In genomic region chr6:138594042-138594636, GRCh38 we compare ENCODE assay signal across 12 cellular contexts.
A peak's percentile ranks its signal among the peaks of the same experiment; 100 is the strongest.
DNase-seq lines count a peak whose midpoint lies in the region; ATAC-seq and TF ChIP-seq lines count a peak whose summit lies in the region.
"Had no signal": no experiment of that assay in that cellular context is flagged by ENCODE, and none has a peak within 500 bp of the region (broad histone marks: within the 10 kb centered on the region; RNA-seq: fewer than 3 reads in every experiment).

No MANE protein-coding gene starts in this region.

- no peak for TF ChIP-seq CTCF in CD14-positive monocyte (IDR thresholded peaks at IDR 0.05)
- TF ChIP-seq CTCF in adrenal gland (IDR thresholded peaks at IDR 0.05) = no peak
- TF ChIP-seq CTCF in thyroid gland (IDR thresholded peaks at IDR 0.05) = no peak

- H3K9ac ChIP-seq in HUES48 (ENCODE audit: low read depth, low read length) = no peak overlapping the region

- peaks cover 3 to 7% of the 10 kb centered on the region in 2 donors for H3K36me3 Mint-ChIP-seq in CD14-positive monocyte
- H3K36me3 Mint-ChIP-seq: stimulated activated naive B cell treated with anti-CD40 and anti-IgM and Interleukin-4, amounts not matched to agents 10 μg/mL and 1 μg/mL and 100 μg/mL, for 72 hours had no signal

- DNase-seq in CD14-positive monocyte (ENCODE audit: low spot score) = no peak
- DNase-seq in adrenal gland = no peak
- peak; percentile 14 to 37 for DNase-seq in lung microvascular endothelial cell (ENCODE audit: low read depth in 2 of 2)
- no peak for DNase-seq in thyroid gland
- no peak for DNase-seq in MV-4-11 (lab: John Stamatoyannopoulos, UW)
- DNase-seq: activated naive CD4-positive, alpha-beta T cell; DND-41; NCI-H526 treated with DMSO at 0.1 percent for 48 hours; stimulated activated naive B cell treated with anti-CD40 and anti-IgM and Interleukin-4, amounts not matched to agents 10 μg/mL and 1 μg/mL and 100 μg/mL, for 72 hours had no signal

- H3K9me3 ChIP-seq in HUES48 (ENCODE audit: control insufficient read depth, insufficient read depth, low read length) (no peaks in the 10 kb centered on the region), adrenal gland (replicated peaks in 1 of 3) (no peaks in the 10 kb centered on the region), thyroid gland (no peaks in the 10 kb centered on the region)

- H3K36me3 ChIP-seq in HUES48 (ENCODE audit: control insufficient read depth, insufficient read depth, low read length) (no peaks in the 10 kb centered on the region), adrenal gland (replicated peaks in 1 of 2) (no peaks in the 10 kb centered on the region), thyroid gland (no peaks in the 10 kb centered on the region)

- TF ChIP-seq POLR2A in adrenal gland (IDR thresholded peaks at IDR 0.05) (no peak), thyroid gland (IDR thresholded peaks at IDR 0.05) (no peak)

- H3K27me3 ChIP-seq in HUES48 (ENCODE audit: control insufficient read depth, insufficient read depth, low read length) (no peaks in the 10 kb centered on the region), adrenal gland (no peaks in the 10 kb centered on the region), thyroid gland (no peaks in the 10 kb centered on the region)

- peak overlapping the region; percentile 51 to 99 (median 97) for H3K27ac Mint-ChIP-seq in CD14-positive monocyte

- WGBS in adrenal gland, 4 donors = 80 to 89% (median 88%) methylated on average over 8 of the region's 8 CpGs
- WGBS in thyroid gland, 2 donors = 71 to 78% methylated on average over 8 of the region's 8 CpGs

- intact Hi-C loops in CD14-positive monocyte (cut with micrococcal nuclease) = loop anchor here (5.0 to 10.0 kb wide), 4 partner anchors 98 to 827 kb away; no protein-coding TSS in a partner anchor
- intact Hi-C loops in adrenal gland (cut with DNase I) = loop anchor here (5.0 to 10.0 kb wide), 3 partner anchors 168 to 479 kb away; no protein-coding TSS in a partner anchor
- intact Hi-C loops in thyroid gland (cut with DNase I) = loop anchor here (5.0 to 10.0 kb wide), 2 partner anchors 162 to 479 kb away; no protein-coding TSS in a partner anchor

- H3K4me3 ChIP-seq in HUES48 (ENCODE audit: low read depth, low read length) = peak overlapping the region; percentile 42
- no peak overlapping the region for H3K4me3 ChIP-seq in adrenal gland
- H3K4me3 ChIP-seq in thyroid gland (replicated peaks in 1 of 3) = no peak overlapping the region

- H3K4me1 Mint-ChIP-seq in CD14-positive monocyte = peaks cover 25% of the 10 kb centered on the region

- H3K4me3 Mint-ChIP-seq in CD14-positive monocyte = peak overlapping the region in 1 of 2 donors; percentile 95

- H3K4me1 ChIP-seq in HUES48 (ENCODE audit: control insufficient read depth, insufficient read depth, low read length) (peaks cover 43% of the 10 kb centered on the region), adrenal gland (replicated peaks in 1 of 2) (peaks cover 6 to 22% of the 10 kb centered on the region in 2 donors), thyroid gland (peaks cover 0 to 3% of the 10 kb centered on the region in 2 donors)

- H3K27me3 Mint-ChIP-seq in CD14-positive monocyte (ENCODE audit: low read depth in 3 of 3) = peaks cover 10 to 21% (median 19%) of the 10 kb centered on the region in 3 donors
- H3K27me3 Mint-ChIP-seq: stimulated activated naive B cell treated with anti-CD40 and anti-IgM and Interleukin-4, amounts not matched to agents 10 μg/mL and 1 μg/mL and 100 μg/mL, for 72 hours had no signal

- ATAC-seq in HG03025 (IDR thresholded peaks at IDR 0.05; ENCODE audit: low FRiP score, unreplicated experiment) (no peak), GM19023 (IDR thresholded peaks at IDR 0.05; ENCODE audit: unreplicated experiment) (no peak)

- H3K9me3 Mint-ChIP-seq in CD14-positive monocyte = peaks cover 0 to 3% (median 0%) of the 10 kb centered on the region in 7 donors
- H3K9me3 Mint-ChIP-seq: stimulated activated naive B cell treated with anti-CD40 and anti-IgM and Interleukin-4, amounts not matched to agents 10 μg/mL and 1 μg/mL and 100 μg/mL, for 72 hours had no signal

- H3K27ac ChIP-seq in HUES48 (ENCODE audit: low read depth, low read length) (peak overlapping the region; percentile 97), adrenal gland (peak overlapping the region in 3 of 5 donors; percentile 68 to 80 (median 76)), thyroid gland (no peak overlapping the region)

Comparison
In these comparisons a context has a peak if more than half of its experiments do, and no peak if none do; other contexts are left out.
1. DNase-seq: peak in lung microvascular endothelial cell (2 of 2); none in CD14-positive monocyte (single experiment), adrenal gland (0 of 7), thyroid gland (0 of 2) and MV-4-11 (single experiment).
2. H3K27ac ChIP-seq: peak in HUES48 (single experiment) and adrenal gland (3 of 5); none in thyroid gland (0 of 3).